In genomic region chr5:172957458-172957857, GRCh38 we compare ENCODE assay signal across 1 cellular context.
TF ChIP-seq lines count a peak whose summit lies in the region.

No MANE protein-coding gene starts in this region.

TF ChIP-seq in SK-N-SH treated with all-trans-retinoic acid at 6 μM for 48 hours, 23 proteins besides CTCF, POLR2A, EP300 and RAD21 (continued from another document):
- no peak for TF ChIP-seq PPARA (CRISPR knock-in tag; IDR thresholded peaks at IDR 0.05; ENCODE audit: borderline replicate concordance)
